20 cellular contexts compared by ENCODE assay signal in genomic region chr12:77973579-77973978, GRCh38.
"Had no signal": no experiment of that assay in that cellular context is flagged by ENCODE, and none has a peak within 500 bp of the region (broad histone marks: within the 10 kb centered on the region; RNA-seq: fewer than 3 reads in every experiment).

No MANE protein-coding gene starts in this region.

- H3K9me3 ChIP-seq: gastroesophageal sphincter, heart right ventricle, neutrophil had no signal

- H3K36me3 Mint-ChIP-seq: stimulated activated naive B cell treated with anti-CD40 and anti-IgM and Interleukin-4, amounts not matched to agents 10 μg/mL and 1 μg/mL and 100 μg/mL, for 72 hours had no signal

- H3K27me3 ChIP-seq: adrenal gland, cardiac muscle cell, gastroesophageal sphincter, heart right ventricle, neutrophil had no signal

- H3K4me1 ChIP-seq: adrenal gland, gastroesophageal sphincter, heart right ventricle had no signal

- H3K27ac Mint-ChIP-seq: stimulated activated naive B cell treated with anti-CD40 and anti-IgM and Interleukin-4, amounts not matched to agents 10 μg/mL and 1 μg/mL and 100 μg/mL, for 72 hours had no signal

- H3K4me1 Mint-ChIP-seq: stimulated activated naive B cell treated with anti-CD40 and anti-IgM and Interleukin-4, amounts not matched to agents 10 μg/mL and 1 μg/mL and 100 μg/mL, for 72 hours had no signal

- H3K27me3 Mint-ChIP-seq: stimulated activated naive B cell treated with anti-CD40 and anti-IgM and Interleukin-4, amounts not matched to agents 10 μg/mL and 1 μg/mL and 100 μg/mL, for 72 hours had no signal

- DNase-seq: activated CD4-positive, alpha-beta T cell treated with anti-CD3 and anti-CD28 coated beads for 1 hour; activated CD4-positive, alpha-beta T cell treated with anti-CD3 and anti-CD28 coated beads, Interleukin-2, amount 50 U/mL, for 48 hours; activated naive CD4-positive, alpha-beta T cell treated with anti-CD3 and anti-CD28 coated beads, Interleukin-2, amount 50 U/mL, for 16 hours; adrenal gland; heart right ventricle; left cardiac atrium; midbrain; stimulated activated CD4-positive, alpha-beta T cell treated with anti-CD3 and anti-CD28 coated beads, Interleukin-15, amount 100 ng/mL, for 24 hours; stimulated activated CD4-positive, alpha-beta T cell treated with anti-CD3 and anti-CD28 coated beads, Interleukin-4, amount 100 ng/mL, for 1 hour; stimulated activated naive B cell treated with anti-CD40 and anti-IgM and Interleukin-4, amounts not matched to agents 10 μg/mL and 1 μg/mL and 100 μg/mL, for 72 hours; substantia nigra; T-helper 1 cell; trophoblast cell had no signal

- H3K9me3 Mint-ChIP-seq: stimulated activated naive B cell treated with anti-CD40 and anti-IgM and Interleukin-4, amounts not matched to agents 10 μg/mL and 1 μg/mL and 100 μg/mL, for 72 hours had no signal

- H3K27ac ChIP-seq: adrenal gland, cardiac muscle cell, gastroesophageal sphincter, heart right ventricle, neutrophil, SK-N-MC, VCaP had no signal

- H3K4me3 ChIP-seq: adrenal gland, cardiac muscle cell, gastroesophageal sphincter, heart right ventricle, lung, SK-N-MC had no signal

- ATAC-seq: esophagus mucosa; gastroesophageal sphincter; heart right ventricle; left cardiac atrium; stimulated activated naive B cell treated with anti-CD40 and anti-IgM and Interleukin-4, amounts not matched to agents 10 μg/mL and 1 μg/mL and 100 μg/mL, for 72 hours had no signal

- H3K36me3 ChIP-seq: adrenal gland, cardiac muscle cell, gastroesophageal sphincter, heart right ventricle, neutrophil had no signal

- H3K4me3 Mint-ChIP-seq: stimulated activated naive B cell treated with anti-CD40 and anti-IgM and Interleukin-4, amounts not matched to agents 10 μg/mL and 1 μg/mL and 100 μg/mL, for 72 hours had no signal
